Comparison of ENCODE assay signal across 8 cellular contexts in the genomic region with DNA sequence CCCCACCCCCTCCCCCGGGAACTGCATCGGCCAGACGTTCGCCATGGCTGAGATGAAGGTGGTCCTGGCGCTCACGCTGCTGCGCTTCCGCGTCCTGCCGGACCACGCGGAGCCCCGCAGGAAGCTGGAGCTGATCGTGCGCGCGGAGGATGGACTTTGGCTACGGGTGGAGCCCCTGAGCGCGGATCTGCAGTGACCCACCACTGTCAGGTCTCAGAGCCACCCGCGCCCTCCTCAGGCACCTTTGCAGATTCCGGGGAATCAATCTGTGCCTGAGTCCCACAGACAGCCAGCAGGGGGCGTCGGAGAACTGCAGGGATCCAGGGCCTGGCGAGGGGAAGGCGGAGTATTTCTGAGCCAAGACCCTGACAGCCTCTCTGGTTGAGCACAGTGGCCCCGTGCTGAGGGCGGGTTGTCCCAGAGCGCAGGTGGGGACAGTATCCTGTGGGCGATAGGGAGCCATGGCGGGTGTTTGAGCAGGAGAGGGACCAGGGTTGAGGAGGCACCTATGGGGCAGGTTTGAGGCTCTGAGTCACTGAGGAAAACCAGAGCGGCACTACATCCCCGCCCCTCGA. TPM values are rescaled to one million over a fixed set of nuclear protein-coding genes. Genes with fewer than 3 reads are reported as not detected.
A peak's percentile ranks its signal among the peaks of the same experiment; 100 is the strongest.
DNase-seq lines count a peak whose midpoint lies in the region; ATAC-seq lines count a peak whose summit lies in the region.

No MANE protein-coding gene starts in this region.

- no peak overlapping the region for H3K27ac Mint-ChIP-seq in activated CD4-positive, alpha-beta T cell treated with anti-CD3 and anti-CD28 coated beads for 36 hours

- peak overlapping the region; percentile 36 for H3K4me3 Mint-ChIP-seq in activated CD4-positive, alpha-beta T cell treated with anti-CD3 and anti-CD28 coated beads for 36 hours

- H3K9me3 Mint-ChIP-seq in activated CD4-positive, alpha-beta T cell treated with anti-CD3 and anti-CD28 coated beads for 36 hours (ENCODE audit: low read depth), result no peaks in the 10 kb centered on the region

- intact Hi-C loops in activated CD4-positive, alpha-beta T cell treated with anti-CD3 and anti-CD28 coated beads for 36 hours (cut with DNase I, micrococcal nuclease), result loop anchor here in 1 of 2 experiments (1.0 kb wide), 3 partner anchors 45 to 599 kb away; no protein-coding TSS in a partner anchor

- DNase-seq in NCI-H187 (lab: John Stamatoyannopoulos, UW) (peak; percentile 0 to 12), NCI-H187 treated with DMSO at 0.1 percent for 48 hours (lab: John Stamatoyannopoulos, UW) (no peak), NCI-H226 (peak; percentile 25), cerebellum (ENCODE audit: low spot score) (peak; percentile 57), left kidney (ENCODE audit: low read depth, low spot score) (peak; percentile 91), DMS153 treated with DMSO at 0.1 percent for 48 hours (lab: John Stamatoyannopoulos, UW; ENCODE audit: unreplicated experiment) (no peak)
- DNase-seq in activated CD4-positive, alpha-beta T cell treated with anti-CD3 and anti-CD28 coated beads for 36 hours, result peak; percentile 92
- DNase-seq in stimulated activated CD4-positive, alpha-beta T cell treated with anti-CD3 and anti-CD28 coated beads, Interleukin-4, amount 100 ng/mL, for 48 hours (ENCODE audit: low read depth in 2 of 2), result peak; percentile 78 to 88

- peak; percentile 99 for ATAC-seq in activated CD4-positive, alpha-beta T cell treated with anti-CD3 and anti-CD28 coated beads for 36 hours

- CTCF ChIA-PET in activated CD4-positive, alpha-beta T cell treated with anti-CD3 and anti-CD28 coated beads for 36 hours (lab: Charles Lee), result interaction anchor here (0.8 kb wide), 1 partner anchor 384 kb away, joined by 3 read pairs; no protein-coding TSS in a partner anchor

- POLR2A ChIA-PET in activated CD4-positive, alpha-beta T cell treated with anti-CD3 and anti-CD28 coated beads for 36 hours (lab: Charles Lee), result no interaction called here

- peaks cover 16% of the 10 kb centered on the region for H3K27me3 Mint-ChIP-seq in activated CD4-positive, alpha-beta T cell treated with anti-CD3 and anti-CD28 coated beads for 36 hours

- peaks cover 3% of the 10 kb centered on the region for H3K4me1 Mint-ChIP-seq in activated CD4-positive, alpha-beta T cell treated with anti-CD3 and anti-CD28 coated beads for 36 hours

- H3K36me3 Mint-ChIP-seq in activated CD4-positive, alpha-beta T cell treated with anti-CD3 and anti-CD28 coated beads for 36 hours (ENCODE audit: low read depth), result no peaks in the 10 kb centered on the region

RNA-seq across cellular contexts. Expression of gene CYP4F8, which starts 30.4 kb away (rescaled TPM):
- total RNA-seq in activated CD4-positive, alpha-beta T cell treated with anti-CD3 and anti-CD28 coated beads for 36 hours, result not detected
- total RNA-seq in cerebellum, result not detected

RNA-seq across cellular contexts. Expression of gene CYP4F3, which starts 56.1 kb away (rescaled TPM):
- under 1 TPM; 0.07 to 0.19 TPM for total RNA-seq in activated CD4-positive, alpha-beta T cell treated with anti-CD3 and anti-CD28 coated beads for 36 hours
- total RNA-seq in cerebellum, result 0.18 TPM

Comparison
In these comparisons a context has a peak if more than half of its experiments do, and no peak if none do; other contexts are left out.
1. DNase-seq: peak in NCI-H187 (2 of 2), NCI-H226 (single experiment), activated CD4-positive, alpha-beta T cell treated with anti-CD3 and anti-CD28 coated beads for 36 hours (single experiment), cerebellum (single experiment), left kidney (single experiment) and stimulated activated CD4-positive, alpha-beta T cell treated with anti-CD3 and anti-CD28 coated beads, Interleukin-4, amount 100 ng/mL, for 48 hours (2 of 2); none in NCI-H187 treated with DMSO at 0.1 percent for 48 hours (single experiment) and DMS153 treated with DMSO at 0.1 percent for 48 hours (single experiment).